Comparison of ENCODE assay signal across 18 cellular contexts in the genomic region with DNA sequence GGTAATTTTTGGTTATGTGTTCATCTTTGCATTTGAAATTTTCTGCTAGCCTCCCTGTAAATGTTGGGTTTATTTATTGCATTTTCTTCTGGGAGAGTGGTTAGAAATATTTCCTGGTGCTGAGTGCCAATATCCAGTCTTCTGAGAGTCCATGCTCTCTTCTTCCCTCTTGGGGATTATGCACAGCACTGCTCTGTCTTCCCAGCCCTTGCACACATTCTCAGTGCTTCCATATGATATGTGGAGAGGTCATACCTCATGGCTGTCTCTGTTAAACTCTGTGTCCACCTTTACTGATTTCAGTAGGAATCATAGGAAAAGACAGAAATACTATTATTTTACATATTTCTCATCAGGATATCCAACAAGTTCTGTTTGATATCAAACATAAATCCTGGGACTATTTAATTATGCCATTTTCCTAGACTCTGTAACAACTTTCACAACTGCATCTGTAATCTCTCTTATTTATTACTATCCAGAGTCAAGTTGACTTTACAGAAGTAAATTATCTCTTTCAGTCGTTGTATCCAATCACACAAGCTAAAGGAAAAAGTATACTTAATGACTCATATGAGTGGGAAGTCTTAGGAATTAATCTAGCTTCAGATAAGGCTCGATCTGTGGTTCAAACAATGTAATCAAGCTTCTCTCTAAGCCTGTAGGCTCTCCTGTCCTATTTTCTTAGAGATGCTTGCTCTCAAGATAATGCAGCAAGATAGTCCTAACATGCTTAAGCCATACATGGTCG. TPM values are rescaled to one million over a fixed set of nuclear protein-coding genes. Genes with fewer than 3 reads are reported as not detected.
DNase-seq lines count a peak whose midpoint lies in the region; ATAC-seq, FAIRE-seq and TF ChIP-seq lines count a peak whose summit lies in the region.
"Had no signal": no experiment of that assay in that cellular context is flagged by ENCODE, and none has a peak within 500 bp of the region (broad histone marks: within the 10 kb centered on the region; RNA-seq: fewer than 3 reads in every experiment).

No MANE protein-coding gene starts in this region.

- no peak for TF ChIP-seq POLR2A in endothelial cell of umbilical vein (IDR thresholded peaks at IDR 0.05; ENCODE audit: low read depth, low read length)

- H3K4me3 ChIP-seq in endothelial cell of umbilical vein (replicated peaks in 1 of 3; ENCODE audit: insufficient read depth in 1 of 3, low read depth in 1 of 3, low read length in 3 of 3), result peak overlapping the region in 1 of 3 experiments; percentile 23
- H3K4me3 ChIP-seq: BLaER1 treated with 17β-estradiol and CSF1 and Interleukin-3, amounts not matched to agents 10 nM and 100 nM had no signal

- H3K4me1 ChIP-seq in endothelial cell of umbilical vein (ENCODE audit: control insufficient read depth, extremely low read depth, insufficient read depth, low read length), result peaks cover 20% of the 10 kb centered on the region
- H3K4me1 ChIP-seq: BLaER1 treated with 17β-estradiol and CSF1 and Interleukin-3, amounts not matched to agents 10 nM and 100 nM had no signal

- ATAC-seq in omental fat pad (ENCODE audit: low FRiP score) (peak; percentile 50), Right ventricle myocardium inferior (no peak)

- dilution Hi-C loops in endothelial cell of umbilical vein (cut with MboI; ENCODE audit: extremely low pct_ligation_motif_present, low sequenced_read_pairs), result no loop called here

- H3K36me3 ChIP-seq in endothelial cell of umbilical vein (ENCODE audit: control insufficient read depth in 2 of 2, extremely low read depth in 1 of 2, insufficient read depth in 2 of 2, low read length in 2 of 2), result no peaks in the 10 kb centered on the region
- H3K36me3 ChIP-seq: BLaER1 treated with 17β-estradiol and CSF1 and Interleukin-3, amounts not matched to agents 10 nM and 100 nM had no signal

- in situ Hi-C loops in G401 (cut with HindIII; ENCODE audit: low sequenced_read_pairs), result no loop called here

- intact Hi-C loops in endothelial cell of umbilical vein (cut with micrococcal nuclease) (loop anchor here (2.0 to 10.0 kb wide), 2 partner anchors 124 to 278 kb away; partner anchors contain the start of gene REXO2), Right ventricle myocardium inferior (cut with DNase I) (no loop called here)

- no peak overlapping the region for H2AFZ ChIP-seq in endothelial cell of umbilical vein (ENCODE audit: low read depth, low read length)

- peak overlapping the region; percentile 35 for H3K27ac ChIP-seq in endothelial cell of umbilical vein (ENCODE audit: insufficient read depth, low read depth, low read length)
- H3K27ac ChIP-seq: BLaER1 treated with 17β-estradiol and CSF1 and Interleukin-3, amounts not matched to agents 10 nM and 100 nM had no signal

- no TSS peak for BruUV-seq in endothelial cell of umbilical vein (replicated peaks; lab: Mats Ljungman, UMichigan)

- no peaks in the 10 kb centered on the region for H3K9me1 ChIP-seq in endothelial cell of umbilical vein (replicated peaks; ENCODE audit: control insufficient read depth, extremely low read depth, insufficient read depth, low read length)

- H4K20me1 ChIP-seq in endothelial cell of umbilical vein (replicated peaks; ENCODE audit: control insufficient read depth, extremely low read depth, insufficient read depth, low read length), result no peaks in the 10 kb centered on the region
- H4K20me1 ChIP-seq: BLaER1 treated with 17β-estradiol and CSF1 and Interleukin-3, amounts not matched to agents 10 nM and 100 nM had no signal

- FAIRE-seq in endothelial cell of umbilical vein (lab: Jason Lieb, UNC), result no peak

- no peaks in the 10 kb centered on the region for H3K79me2 ChIP-seq in endothelial cell of umbilical vein (ENCODE audit: control insufficient read depth, insufficient read depth, low read length)

- CTCF ChIA-PET in endothelial cell of umbilical vein (lab: Charles Lee), result interaction anchor here (1.5 kb wide), 1 partner anchor 245 kb away, joined by 3 read pairs; no protein-coding TSS in a partner anchor

- H3K9me3 ChIP-seq in endothelial cell of umbilical vein (replicated peaks; ENCODE audit: control insufficient read depth, insufficient read depth, low read length), result no peaks in the 10 kb centered on the region
- H3K9me3 ChIP-seq: BLaER1 treated with 17β-estradiol and CSF1 and Interleukin-3, amounts not matched to agents 10 nM and 100 nM had no signal

- peak overlapping the region; percentile 87 for H3K4me2 ChIP-seq in endothelial cell of umbilical vein (ENCODE audit: insufficient read depth, low read length)
- H3K4me2 ChIP-seq: BLaER1 treated with 17β-estradiol and CSF1 and Interleukin-3, amounts not matched to agents 10 nM and 100 nM had no signal

- H3K27me3 ChIP-seq in endothelial cell of umbilical vein (ENCODE audit: control insufficient read depth in 2 of 2, insufficient read depth in 2 of 2, low read length in 2 of 2), result no peaks in the 10 kb centered on the region
- H3K27me3 ChIP-seq: BLaER1 treated with 17β-estradiol and CSF1 and Interleukin-3, amounts not matched to agents 10 nM and 100 nM had no signal

- H3K9ac ChIP-seq in endothelial cell of umbilical vein (replicated peaks; ENCODE audit: extremely low read depth, insufficient read depth, low read length), result peak overlapping the region; percentile 4
- H3K9ac ChIP-seq: BLaER1 treated with 17β-estradiol and CSF1 and Interleukin-3, amounts not matched to agents 10 nM and 100 nM had no signal

- POLR2A ChIA-PET in endothelial cell of umbilical vein (lab: Charles Lee), result no interaction called here

- TF ChIP-seq CTCF in endothelial cell of umbilical vein (IDR thresholded peaks at IDR 0.05; ENCODE audit: extremely low read depth in 1 of 2, insufficient read depth in 1 of 2, low read depth in 1 of 2, low read length in 2 of 2), result no peak
- no peak for TF ChIP-seq CTCF in omental fat pad (IDR thresholded peaks at IDR 0.05)

- DNase-seq in DMS53 (lab: John Stamatoyannopoulos, UW) (peak; percentile 41), LoVo (ENCODE audit: low spot score) (peak; percentile 31), endothelial cell of umbilical vein (ENCODE audit: low read depth, low spot score) (peak; percentile 44), omental fat pad (ENCODE audit: low spot score) (no peak), Right ventricle myocardium inferior (ENCODE audit: missing footprints) (no peak), NCI-H2081 (lab: John Stamatoyannopoulos, UW) (no peak), DMS153 (lab: John Stamatoyannopoulos, UW) (no peak), G401 (ENCODE audit: low spot score) (no peak)
- DNase-seq: activated CD8-positive, alpha-beta memory T cell treated with anti-CD3 and anti-CD28 coated beads, Interleukin-2, amount 50 U/mL, for 48 hours; activated naive CD4-positive, alpha-beta T cell treated with Interleukin-2 at 50 U/mL for 16 hours; stimulated activated CD4-positive, alpha-beta T cell treated with anti-CD3 and anti-CD28 coated beads, Interleukin-12 subunit alpha, Interleukin-12 subunit beta, amount 100 ng/mL, for 4 hours; stimulated activated naive CD8-positive, alpha-beta T cell treated with anti-CD3 and anti-CD28 coated beads, Interleukin-15, amount 100 ng/mL, for 72 hours; T-helper 2 cell had no signal

TF ChIP-seq in endothelial cell of umbilical vein, 7 proteins besides CTCF, POLR2A, EP300 and RAD21:
- TF ChIP-seq EZH2 (IDR thresholded peaks at IDR 0.05; ENCODE audit: borderline replicate concordance, low read depth, low read length, severe bottlenecking) (no peak), GATA2 (IDR thresholded peaks at IDR 0.05; ENCODE audit: insufficient read depth, insufficient read length, low read depth, low read length) (peak; percentile 29), JUN (IDR thresholded peaks at IDR 0.05; ENCODE audit: borderline replicate concordance, insufficient read depth, insufficient read length, low read depth) (no peak)

RNA-seq across cellular contexts. Expression of gene NXPE1, which starts 2.7 kb away (rescaled TPM):
- not detected in 2 replicates for total RNA-seq in endothelial cell of umbilical vein
- not detected in 2 replicates for polyA plus RNA-seq in endothelial cell of umbilical vein
- polyA plus RNA-seq in endothelial cell of umbilical vein (2011; cell fraction: cytosol; rRNA removed), result not detected in 2 replicates
- polyA plus RNA-seq in endothelial cell of umbilical vein (2011; cell fraction: nucleus; rRNA removed), result not detected in 2 replicates
- not detected in 2 replicates for polyA plus RNA-seq in endothelial cell of umbilical vein (2012)
- not detected in 2 replicates for polyA minus RNA-seq in endothelial cell of umbilical vein
- not detected for polyA minus RNA-seq in endothelial cell of umbilical vein (2011; cell fraction: cytosol; rRNA and poly(A)+ RNA removed)
- not detected in 2 replicates for polyA minus RNA-seq in endothelial cell of umbilical vein (2011; cell fraction: nucleus; rRNA and poly(A)+ RNA removed)
- total RNA-seq in omental fat pad, result not detected
- total RNA-seq in Right ventricle myocardium inferior, result not detected
- total RNA-seq in G401 (2014; rRNA removed; shearing (Covaris generic)), result not detected in 2 replicates
- total RNA-seq: glomerular endothelial cell, kidney epithelial cell, osteocyte, urinary bladder had no signal

RNA-seq across cellular contexts. Expression of gene NXPE4, which starts 33.2 kb away (rescaled TPM):
- total RNA-seq in endothelial cell of umbilical vein (not detected in 2 replicates), omental fat pad (not detected), Right ventricle myocardium inferior (not detected)
- polyA plus RNA-seq in endothelial cell of umbilical vein, result not detected in 2 replicates
- not detected in 2 replicates for polyA plus RNA-seq in endothelial cell of umbilical vein (2011; cell fraction: cytosol; rRNA removed)
- not detected in 2 replicates for polyA plus RNA-seq in endothelial cell of umbilical vein (2011; cell fraction: nucleus; rRNA removed)
- not detected in 2 replicates for polyA plus RNA-seq in endothelial cell of umbilical vein (2012)
- polyA minus RNA-seq in endothelial cell of umbilical vein, result not detected in 2 replicates
- not detected for polyA minus RNA-seq in endothelial cell of umbilical vein (2011; cell fraction: cytosol; rRNA and poly(A)+ RNA removed)
- polyA minus RNA-seq in endothelial cell of umbilical vein (2011; cell fraction: nucleus; rRNA and poly(A)+ RNA removed), result not detected in 2 replicates
- total RNA-seq in G401 (2014; rRNA removed; shearing (Covaris generic)), result not detected in 2 replicates
- total RNA-seq: glomerular endothelial cell, kidney epithelial cell, osteocyte, urinary bladder had no signal
- polyA plus RNA-seq: urinary bladder had no signal

Comparison
In these comparisons a context has a peak if more than half of its experiments do, and no peak if none do; other contexts are left out.
1. DNase-seq: peak in DMS53 (single experiment), LoVo (single experiment) and endothelial cell of umbilical vein (single experiment); none in omental fat pad (single experiment), Right ventricle myocardium inferior (single experiment), NCI-H2081 (0 of 2), DMS153 (single experiment) and G401 (single experiment).